7 cellular contexts compared by ENCODE assay signal in the genomic region with DNA sequence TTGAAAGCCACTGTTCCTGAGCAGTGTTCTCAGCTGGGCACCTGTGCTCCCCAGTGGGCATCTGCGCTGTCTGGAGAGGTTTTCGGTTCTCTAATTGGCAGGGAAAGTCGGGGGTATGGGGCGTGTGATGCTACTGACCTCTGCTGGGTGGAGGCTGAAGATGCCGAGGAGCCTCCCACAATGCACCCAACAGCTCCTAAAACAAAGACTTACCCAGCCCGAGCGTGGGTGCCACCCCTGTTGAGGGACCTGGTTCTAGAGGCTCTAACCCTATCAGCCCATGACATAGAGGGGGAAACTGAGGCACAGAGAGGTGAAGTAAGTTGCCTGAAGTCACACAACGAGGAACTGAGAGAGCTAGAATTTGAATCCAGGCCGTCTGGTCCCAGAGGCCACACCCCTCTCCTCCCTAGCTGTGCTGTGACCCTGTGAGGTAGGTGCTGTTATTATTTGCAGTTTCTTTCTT. TPM values are rescaled to one million over a fixed set of nuclear protein-coding genes. Genes with fewer than 3 reads are reported as not detected.
A peak's percentile ranks its signal among the peaks of the same experiment; 100 is the strongest.
DNase-seq lines count a peak whose midpoint lies in the region; ATAC-seq and TF ChIP-seq lines count a peak whose summit lies in the region.

No MANE protein-coding gene starts in this region.

- H3K4me3 ChIP-seq in OCI-LY1 (ENCODE audit: low read depth, low read length, poor library complexity, severe bottlenecking) = peak overlapping the region; percentile 17

- no peaks in the 10 kb centered on the region for H3K27me3 Mint-ChIP-seq in stimulated activated naive B cell treated with anti-CD40 and anti-IgM and Interleukin-4, amounts not matched to agents 10 μg/mL and 1 μg/mL and 100 μg/mL, for 72 hours

- no peaks in the 10 kb centered on the region for H3K27me3 ChIP-seq in OCI-LY1 (ENCODE audit: insufficient read depth, low read length)

- H3K4me1 Mint-ChIP-seq in stimulated activated naive B cell treated with anti-CD40 and anti-IgM and Interleukin-4, amounts not matched to agents 10 μg/mL and 1 μg/mL and 100 μg/mL, for 72 hours = peaks cover 13 to 15% of the 10 kb centered on the region in 2 donors

- H3K9me2 ChIP-seq in OCI-LY1 (ENCODE audit: low read depth, low read length) = no peaks in the 10 kb centered on the region

- H3K9me3 ChIP-seq in OCI-LY1 (ENCODE audit: low read length) = no peaks in the 10 kb centered on the region

- H3K9me3 Mint-ChIP-seq in stimulated activated naive B cell treated with anti-CD40 and anti-IgM and Interleukin-4, amounts not matched to agents 10 μg/mL and 1 μg/mL and 100 μg/mL, for 72 hours = no peaks in the 10 kb centered on the region

- ATAC-seq in left ventricle myocardium superior = peak; percentile 48
- peak; percentile 89 to 94 for ATAC-seq in stimulated activated naive B cell treated with anti-CD40 and anti-IgM and Interleukin-4, amounts not matched to agents 10 μg/mL and 1 μg/mL and 100 μg/mL, for 72 hours (replicated peaks)

- H4K20me1 ChIP-seq in OCI-LY1 (ENCODE audit: insufficient read depth, low read length) = no peaks in the 10 kb centered on the region

- peaks cover 9% of the 10 kb centered on the region; the same call in 1 of the 2 replicates for H3K36me3 ChIP-seq in OCI-LY1 (ENCODE audit: insufficient read depth, low read length)

- peak overlapping the region; percentile 54 for H3K4me2 ChIP-seq in OCI-LY1 (ENCODE audit: low read length)

- H3K4me1 ChIP-seq in OCI-LY1 (ENCODE audit: insufficient read depth, low read length, severe bottlenecking) = peaks cover 8% of the 10 kb centered on the region

- H3K4me3 Mint-ChIP-seq in stimulated activated naive B cell treated with anti-CD40 and anti-IgM and Interleukin-4, amounts not matched to agents 10 μg/mL and 1 μg/mL and 100 μg/mL, for 72 hours = peak overlapping the region; percentile 47 to 48

- no peak overlapping the region for H2AFZ ChIP-seq in OCI-LY1 (ENCODE audit: low read length)

- TF ChIP-seq CTCF in GM10266 (IDR thresholded peaks at IDR 0.05; ENCODE audit: control insufficient read depth, insufficient read depth, low read depth, missing control alignments) = peak; percentile 73
- peak; percentile 79 for TF ChIP-seq CTCF in OCI-LY1 (IDR thresholded peaks at IDR 0.05; ENCODE audit: low read length)

- peak; percentile 84 for DNase-seq in GM10266 (ENCODE audit: extremely low spot score)
- DNase-seq in HPDE6-E6E7 (ENCODE audit: extremely low spot score) = peak; percentile 36
- peak; percentile 49 for DNase-seq in activated effector memory CD4-positive, alpha-beta T cell treated with Interleukin-2 at 50 U/mL for 16 hours
- no peak for DNase-seq in left ventricle myocardium superior
- peak; percentile 60 for DNase-seq in stimulated activated naive B cell treated with anti-CD40 and anti-IgM and Interleukin-4, amounts not matched to agents 10 μg/mL and 1 μg/mL and 100 μg/mL, for 72 hours
- no peak for DNase-seq in cortex of kidney (lab: John Stamatoyannopoulos, UW)

- H3K79me2 ChIP-seq in OCI-LY1 (ENCODE audit: insufficient read depth, low read length) = no peaks in the 10 kb centered on the region

- no peak overlapping the region for H3K9ac ChIP-seq in OCI-LY1 (ENCODE audit: low read length)

- H3F3A ChIP-seq in OCI-LY1 (ENCODE audit: insufficient read depth, low read length) = no peaks in the 10 kb centered on the region

- peak overlapping the region; percentile 88 for H3K27ac Mint-ChIP-seq in stimulated activated naive B cell treated with anti-CD40 and anti-IgM and Interleukin-4, amounts not matched to agents 10 μg/mL and 1 μg/mL and 100 μg/mL, for 72 hours

- no peak overlapping the region for H3K27ac ChIP-seq in OCI-LY1 (ENCODE audit: low read depth, low read length, poor library complexity, severe bottlenecking)

- intact Hi-C loops in left ventricle myocardium superior (cut with micrococcal nuclease) = no loop called here

- peaks cover 7 to 16% of the 10 kb centered on the region in 2 donors for H3K36me3 Mint-ChIP-seq in stimulated activated naive B cell treated with anti-CD40 and anti-IgM and Interleukin-4, amounts not matched to agents 10 μg/mL and 1 μg/mL and 100 μg/mL, for 72 hours

RNA-seq across cellular contexts. Expression of gene SPACA4, which starts 2.3 kb away (rescaled TPM):
- not detected for total RNA-seq in left ventricle myocardium superior

RNA-seq across cellular contexts. Expression of gene FAM83E, which starts 6.0 kb away (rescaled TPM):
- not detected for total RNA-seq in left ventricle myocardium superior

RNA-seq across cellular contexts. Expression of gene RPL18, which starts 10.1 kb away (rescaled TPM):
- total RNA-seq in left ventricle myocardium superior = 554 TPM

RNA-seq across cellular contexts. Expression of gene SPHK2, which starts 10.5 kb away (rescaled TPM):
- 7.2 TPM for total RNA-seq in left ventricle myocardium superior

RNA-seq across cellular contexts. Expression of gene DBP, which starts 28.3 kb away (rescaled TPM):
- 22.8 TPM for total RNA-seq in left ventricle myocardium superior

Comparison
In these comparisons a context has a peak if more than half of its experiments do, and no peak if none do; other contexts are left out.
1. DNase-seq: peak in GM10266 (single experiment), HPDE6-E6E7 (single experiment), activated effector memory CD4-positive, alpha-beta T cell treated with Interleukin-2 at 50 U/mL for 16 hours (single experiment) and stimulated activated naive B cell treated with anti-CD40 and anti-IgM and Interleukin-4, amounts not matched to agents 10 μg/mL and 1 μg/mL and 100 μg/mL, for 72 hours (single experiment); none in left ventricle myocardium superior (single experiment) and cortex of kidney (single experiment).